Comparison of ENCODE assay signal across 8 cellular contexts in the genomic region with DNA sequence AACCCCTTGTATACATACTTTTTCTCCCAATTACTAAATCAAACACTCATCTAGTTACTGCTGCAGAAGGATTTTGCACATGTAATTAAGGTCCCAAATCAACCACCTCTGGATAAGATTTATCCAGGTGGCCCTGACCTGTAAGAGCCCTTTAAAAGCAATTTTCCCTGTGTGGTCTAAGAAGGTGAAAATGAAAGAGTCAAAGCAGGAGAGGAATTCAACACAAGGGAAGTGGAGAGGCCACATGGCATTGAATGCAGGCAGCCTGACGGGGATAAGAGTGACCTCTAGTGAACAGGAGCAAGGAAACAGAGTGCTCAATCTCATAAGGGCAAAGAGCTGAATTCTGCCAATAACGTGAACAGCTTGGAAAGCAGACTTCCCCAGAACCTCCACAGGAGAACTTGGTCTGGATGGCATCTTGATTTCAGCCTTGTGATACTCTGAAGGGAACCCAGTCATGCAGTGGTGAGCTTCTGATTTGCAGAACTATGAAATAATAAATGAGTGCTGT. TPM values are rescaled to one million over a fixed set of nuclear protein-coding genes. Genes with fewer than 3 reads are reported as not detected.
DNase-seq lines count a peak whose midpoint lies in the region; ATAC-seq and TF ChIP-seq lines count a peak whose summit lies in the region.

No MANE protein-coding gene starts in this region.

- ATAC-seq in GM19043 (IDR thresholded peaks at IDR 0.05; ENCODE audit: low read depth, unreplicated experiment), result peak; percentile 76
- peak; percentile 77 for ATAC-seq in HG03439 (IDR thresholded peaks at IDR 0.05; ENCODE audit: unreplicated experiment)
- ATAC-seq in mucosa of descending colon, result peak; percentile 90

- H3K27ac ChIP-seq in DOHH2 (ENCODE audit: low read depth, low read length), result no peak overlapping the region

- H3K79me2 ChIP-seq in DOHH2 (ENCODE audit: control insufficient read depth, low read length), result peaks cover 100% of the 10 kb centered on the region

- H4K20me1 ChIP-seq in DOHH2 (ENCODE audit: control insufficient read depth, insufficient read depth, low read depth, low read length), result peaks cover 31% of the 10 kb centered on the region

- peaks cover 2% of the 10 kb centered on the region; the same call in 1 of the 2 replicates for H3F3A ChIP-seq in DOHH2 (ENCODE audit: control insufficient read depth, insufficient read depth)

- DNase-seq in OCI-M1 (lab: John Stamatoyannopoulos, UW), result peak; percentile 80
- peak; percentile 65 for DNase-seq in choroid plexus epithelial cell (ENCODE audit: low read depth)
- peak in 1 of 3 donors; percentile 33 for DNase-seq in mucosa of descending colon
- DNase-seq in posterior vena cava (ENCODE audit: low spot score), result no peak
- DNase-seq in NCI-H2171 (lab: John Stamatoyannopoulos, UW), result no peak

- no peaks in the 10 kb centered on the region for H3K27me3 ChIP-seq in DOHH2 (ENCODE audit: control insufficient read depth, low read length)

- H3K9me2 ChIP-seq in DOHH2 (replicated peaks; ENCODE audit: control insufficient read depth, low read length), result no peaks in the 10 kb centered on the region

- TF ChIP-seq CTCF in DOHH2 (IDR thresholded peaks at IDR 0.05; ENCODE audit: low read depth, low read length, poor library complexity, severe bottlenecking), result peak; percentile 31
- TF ChIP-seq CTCF in choroid plexus epithelial cell (conservative IDR thresholded peaks at IDR 0.05; ENCODE audit: low read depth, low read length), result peak; percentile 46
- TF ChIP-seq CTCF in mucosa of descending colon (IDR thresholded peaks at IDR 0.05), result peak; percentile 5

- intact Hi-C loops in mucosa of descending colon (cut with DNase I, micrococcal nuclease), result no loop called here
- intact Hi-C loops in posterior vena cava (cut with DNase I), result no loop called here

- H3K36me3 ChIP-seq in DOHH2 (ENCODE audit: control insufficient read depth, low read length) (peaks cover 58% of the 10 kb centered on the region), mucosa of descending colon (ENCODE audit: low read depth) (no peaks in the 10 kb centered on the region)

- H3K4me3 ChIP-seq in DOHH2 (ENCODE audit: low read length), result no peak overlapping the region
- no peak overlapping the region for H3K4me3 ChIP-seq in choroid plexus epithelial cell (ENCODE audit: low read depth, low read length)
- H3K4me3 ChIP-seq in mucosa of descending colon, result no peak overlapping the region

- H3K9me3 ChIP-seq in DOHH2 (ENCODE audit: control insufficient read depth, insufficient read depth, low read length) (no peaks in the 10 kb centered on the region; the same call in 1 of the 2 replicates), mucosa of descending colon (no peaks in the 10 kb centered on the region)

- no peak overlapping the region for H3K4me2 ChIP-seq in DOHH2 (ENCODE audit: low read length)

- peaks cover 12% of the 10 kb centered on the region for H3K4me1 ChIP-seq in DOHH2 (ENCODE audit: control insufficient read depth, low read length)
- H3K4me1 ChIP-seq in mucosa of descending colon (ENCODE audit: low read depth), result peaks cover 9% of the 10 kb centered on the region

RNA-seq across cellular contexts. Expression of gene PPP3R1, which starts 27.2 kb away (rescaled TPM):
- total RNA-seq in mucosa of descending colon (10 to 100 TPM; 45.9 to 54.0 (median 53.4) TPM), posterior vena cava (10 to 100 TPM; 46.3 to 47.2 TPM)

Comparison
In these comparisons a context has a peak if more than half of its experiments do, and no peak if none do; other contexts are left out.
1. DNase-seq: peak in OCI-M1 (single experiment) and choroid plexus epithelial cell (single experiment); none in posterior vena cava (single experiment) and NCI-H2171 (single experiment).
2. Peak in every context shown above with its lines, with median percentiles within 50 percentile points of each other: CTCF ChIP-seq and ATAC-seq.